ENCODE assay signal across 1 cellular context in genomic region chr3:133573629-133574194, GRCh38.
A peak's percentile ranks its signal among the peaks of the same experiment; 100 is the strongest.
TF ChIP-seq lines count a peak whose summit lies in the region.

Gene CDV3, plus strand, starts transcription at chr3:133573686. Its CDS starts 359 bp downstream, at chr3:133574045.

TF ChIP-seq in IMR-90, 13 proteins besides CTCF, POLR2A, EP300 and RAD21 (continued from another document):
- TF ChIP-seq USF2 (IDR thresholded peaks at IDR 0.05; ENCODE audit: low read depth, low read length) (no peak), RCOR1 (IDR thresholded peaks at IDR 0.05; ENCODE audit: insufficient replicate concordance, low read length) (no peak), MXI1 (IDR thresholded peaks at IDR 0.05; ENCODE audit: borderline replicate concordance, low read depth, low read length) (peak; percentile 80; the same call in 1 of the 2 replicates), RFX5 (IDR thresholded peaks at IDR 0.05; ENCODE audit: low read depth, low read length) (no peak), CEBPB (IDR thresholded peaks at IDR 0.05; ENCODE audit: low read depth, low read length) (no peak), NFE2L2 (IDR thresholded peaks at IDR 0.05; ENCODE audit: low read depth, low read length) (no peak), MAZ (IDR thresholded peaks at IDR 0.05; ENCODE audit: borderline replicate concordance, low read depth, low read length) (no peak; the same call in 1 of the 2 replicates), SMC3 (IDR thresholded peaks at IDR 0.05; ENCODE audit: low read depth, low read length) (no peak)
TF ChIP-seq in IMR-90: peak in this region for 3.
